ENCODE assay signal across 29 cellular contexts in genomic region chr2:46125798-46126197, GRCh38.
"Had no signal": no experiment of that assay in that cellular context is flagged by ENCODE, and none has a peak within 500 bp of the region (broad histone marks: within the 10 kb centered on the region; RNA-seq: fewer than 3 reads in every experiment).

No MANE protein-coding gene starts in this region.

- H3K9me3 Mint-ChIP-seq: dendritic cell treated with granulocyte-macrophage colony-stimulating factor and Interleukin-4, amounts not matched to agents 40 ng/mL and 50 ng/mL, for 4 days; endodermal cell; naive thymus-derived CD4-positive, alpha-beta T cell; nephron progenitor cell; stimulated activated effector memory CD8-positive, alpha-beta T cell treated with anti-CD3 and anti-CD28 coated beads, Interleukin-12 subunit alpha, Interleukin-12 subunit beta, amount 100 ng/mL, for 72 hours had no signal

- H3K4me1 Mint-ChIP-seq: stimulated activated effector memory CD8-positive, alpha-beta T cell treated with anti-CD3 and anti-CD28 coated beads, Interleukin-12 subunit alpha, Interleukin-12 subunit beta, amount 100 ng/mL, for 72 hours had no signal

- ATAC-seq: left cardiac atrium; left lung; naive thymus-derived CD4-positive, alpha-beta T cell; psoas muscle; right cardiac atrium; stimulated activated effector memory CD8-positive, alpha-beta T cell treated with anti-CD3 and anti-CD28 coated beads, Interleukin-12 subunit alpha, Interleukin-12 subunit beta, amount 100 ng/mL, for 72 hours had no signal

- H3K36me3 Mint-ChIP-seq: stimulated activated effector memory CD8-positive, alpha-beta T cell treated with anti-CD3 and anti-CD28 coated beads, Interleukin-12 subunit alpha, Interleukin-12 subunit beta, amount 100 ng/mL, for 72 hours had no signal

- FAIRE-seq: islet of Langerhans, urothelium cell line had no signal

- H3K36me3 ChIP-seq: colonic mucosa, esophagus squamous epithelium, heart right ventricle, left lung, stomach, tibial artery had no signal

- H3K27me3 Mint-ChIP-seq: dendritic cell treated with granulocyte-macrophage colony-stimulating factor and Interleukin-4, amounts not matched to agents 40 ng/mL and 50 ng/mL, for 4 days; naive thymus-derived CD4-positive, alpha-beta T cell had no signal

- H3K9me3 ChIP-seq: colonic mucosa, esophagus squamous epithelium, heart right ventricle, left lung, psoas muscle, sigmoid colon, stomach, tibial artery, upper lobe of left lung had no signal

- H3K4me3 Mint-ChIP-seq: dendritic cell treated with granulocyte-macrophage colony-stimulating factor and Interleukin-4, amounts not matched to agents 40 ng/mL and 50 ng/mL, for 4 days; endodermal cell; naive thymus-derived CD4-positive, alpha-beta T cell; nephron progenitor cell; stimulated activated effector memory CD8-positive, alpha-beta T cell treated with anti-CD3 and anti-CD28 coated beads, Interleukin-12 subunit alpha, Interleukin-12 subunit beta, amount 100 ng/mL, for 72 hours had no signal

- H3K4me3 ChIP-seq: colonic mucosa, esophagus squamous epithelium, heart right ventricle, left lung, psoas muscle, sigmoid colon, stomach, tibial artery, upper lobe of left lung had no signal

- H3K27ac ChIP-seq: colonic mucosa, epithelial cell of prostate, heart right ventricle, left lung, psoas muscle, sigmoid colon, stomach, tibial artery, upper lobe of left lung had no signal

- DNase-seq: colonic mucosa; effector CD8-positive, alpha-beta T cell; endodermal cell; esophagus squamous epithelium; foreskin melanocyte; glutamatergic neuron; heart right ventricle; hippocampal formation; left cardiac atrium; left lung; mesendoderm; midbrain; naive thymus-derived CD4-positive, alpha-beta T cell; nephron progenitor cell; nucleus accumbens; psoas muscle; right cardiac atrium; sigmoid colon; stimulated activated CD4-positive, alpha-beta T cell treated with anti-CD3 and anti-CD28 coated beads, Interleukin-2, amount 100 ng/mL, for 24 hours; stimulated activated CD4-positive, alpha-beta T cell treated with anti-CD3 and anti-CD28 coated beads, Interleukin-4, amount 100 ng/mL, for 24 hours; stimulated activated naive CD4-positive, alpha-beta T cell treated with Interleukin-2 at 50 U/mL for 16 hours; stomach; tibial artery; upper lobe of left lung had no signal

- H3K27ac Mint-ChIP-seq: dendritic cell treated with granulocyte-macrophage colony-stimulating factor and Interleukin-4, amounts not matched to agents 40 ng/mL and 50 ng/mL, for 4 days; endodermal cell; naive thymus-derived CD4-positive, alpha-beta T cell; nephron progenitor cell; stimulated activated effector memory CD8-positive, alpha-beta T cell treated with anti-CD3 and anti-CD28 coated beads, Interleukin-12 subunit alpha, Interleukin-12 subunit beta, amount 100 ng/mL, for 72 hours had no signal

- H3K27me3 ChIP-seq: colonic mucosa, esophagus squamous epithelium, heart right ventricle, left lung, sigmoid colon, stomach, tibial artery, upper lobe of left lung had no signal
